In genomic region chr6:43180058-43180457, GRCh38 we compare ENCODE assay signal across 21 cellular contexts. TPM values are rescaled to one million over a fixed set of nuclear protein-coding genes. Genes with fewer than 3 reads are reported as not detected.
DNase-seq lines count a peak whose midpoint lies in the region; ATAC-seq, FAIRE-seq and TF ChIP-seq lines count a peak whose summit lies in the region.
"Had no signal": no experiment of that assay in that cellular context is flagged by ENCODE, and none has a peak within 500 bp of the region (broad histone marks: within the 10 kb centered on the region; RNA-seq: fewer than 3 reads in every experiment).

No MANE protein-coding gene starts in this region.

- H3K27me3 Mint-ChIP-seq in activated CD8-positive, alpha-beta T cell treated with anti-CD3 and anti-CD28 coated beads, Interleukin-2, amount 10 ng/mL, durations not matched to agents 7 days and 5 days (ENCODE audit: low read depth) = no peaks in the 10 kb centered on the region
- no peaks in the 10 kb centered on the region for H3K27me3 Mint-ChIP-seq in CD4-positive, alpha-beta memory T cell

- H3K4me3 ChIP-seq in AG04450 (ENCODE audit: low read depth, low read length) (no peak overlapping the region), mesendoderm (ENCODE audit: low read length) (no peak overlapping the region)
- H3K4me3 ChIP-seq in CD4-positive, alpha-beta memory T cell (ENCODE audit: low read length in 2 of 2) = no peak overlapping the region
- H3K4me3 ChIP-seq: BLaER1 treated with 17β-estradiol and CSF1 and Interleukin-3, amounts not matched to agents 10 nM and 100 nM; HAP-1; Peyer's patch; SJCRH30 had no signal

- H3K27me3 ChIP-seq in AG04450 (ENCODE audit: control insufficient read depth, insufficient read depth, low read length) (no peaks in the 10 kb centered on the region), mesendoderm (ENCODE audit: insufficient read depth, low read length, poor library complexity) (no peaks in the 10 kb centered on the region)
- H3K27me3 ChIP-seq in CD4-positive, alpha-beta memory T cell (ENCODE audit: insufficient read depth, low read length) = no peaks in the 10 kb centered on the region
- H3K27me3 ChIP-seq: BLaER1 treated with 17β-estradiol and CSF1 and Interleukin-3, amounts not matched to agents 10 nM and 100 nM; Peyer's patch; SJCRH30 had no signal

- no peak overlapping the region for H4K5ac ChIP-seq in mesendoderm (ENCODE audit: low read length)

- no CpG with 5 or more reads among the region's 7 CpGs for WGBS in mesendoderm (ENCODE audit: extremely low coverage, insufficient coverage, low lambda C conversion rate)

- peak; percentile 12; the same call in 1 of the 2 replicates for TF ChIP-seq POLR2A in GM12892 (IDR thresholded peaks at IDR 0.05; ENCODE audit: low read depth, low read length)

- H3K4ac ChIP-seq in mesendoderm (ENCODE audit: low read depth, low read length) = no peak overlapping the region

- no peak for FAIRE-seq in GM12892 (lab: Jason Lieb, UNC)
- FAIRE-seq: D721Med, HTR-8/SVneo had no signal

- H3K4me2 ChIP-seq in mesendoderm (ENCODE audit: low read length) = no peak overlapping the region

- no peak overlapping the region for H2BK120ac ChIP-seq in mesendoderm (ENCODE audit: low read depth, low read length)

- H3K27ac Mint-ChIP-seq in activated CD8-positive, alpha-beta T cell treated with anti-CD3 and anti-CD28 coated beads, Interleukin-2, amount 10 ng/mL, durations not matched to agents 7 days and 5 days = peak overlapping the region; percentile 31
- H3K27ac Mint-ChIP-seq in CD4-positive, alpha-beta memory T cell = peak overlapping the region in 1 of 7 donors; percentile 59

- no peak overlapping the region for H2BK5ac ChIP-seq in mesendoderm (ENCODE audit: low read length)

- H4K8ac ChIP-seq in mesendoderm (ENCODE audit: low read depth, low read length) = no peak overlapping the region

- H3K79me1 ChIP-seq in mesendoderm (ENCODE audit: low read length) = peaks cover 13% of the 10 kb centered on the region

- H2BK15ac ChIP-seq in mesendoderm (replicated peaks; ENCODE audit: low read depth) = no peak overlapping the region

- H3K9ac ChIP-seq in mesendoderm (ENCODE audit: low read length) = no peak overlapping the region

- no peak overlapping the region for H3K4me3 Mint-ChIP-seq in activated CD8-positive, alpha-beta T cell treated with anti-CD3 and anti-CD28 coated beads, Interleukin-2, amount 10 ng/mL, durations not matched to agents 7 days and 5 days
- no peak overlapping the region for H3K4me3 Mint-ChIP-seq in CD4-positive, alpha-beta memory T cell

- no peak overlapping the region for H3K18ac ChIP-seq in mesendoderm (ENCODE audit: low read length)

- no peak overlapping the region for H3K23ac ChIP-seq in mesendoderm (ENCODE audit: low read length)

- intact Hi-C loops in CD4-positive, alpha-beta memory T cell (cut with micrococcal nuclease) = no loop called here

- peaks cover 49% of the 10 kb centered on the region for H3K36me3 Mint-ChIP-seq in activated CD8-positive, alpha-beta T cell treated with anti-CD3 and anti-CD28 coated beads, Interleukin-2, amount 10 ng/mL, durations not matched to agents 7 days and 5 days (ENCODE audit: low read depth)
- H3K36me3 Mint-ChIP-seq in CD4-positive, alpha-beta memory T cell = peaks cover 18 to 44% of the 10 kb centered on the region in 2 donors

- CTCF ChIA-PET in AG04450 (lab: Charles Lee) = interaction anchor here (0.6 to 1.2 kb wide), 2 partner anchors 49 to 292 kb away, joined by 3 to 4 read pairs; partner anchors contain the start of gene DNPH1
- CTCF ChIA-PET in activated CD8-positive, alpha-beta T cell treated with anti-CD3 and anti-CD28 coated beads, Interleukin-2, amount 10 ng/mL, durations not matched to agents 7 days and 5 days (lab: Charles Lee) = interaction anchor here (1.6 kb wide), 1 partner anchor 49 kb away, joined by 7 read pairs; the partner anchor contains the start of gene DNPH1
- CTCF ChIA-PET in CD4-positive, alpha-beta memory T cell (lab: Charles Lee; ENCODE audit: partially characterized antibody) = interaction anchor here (0.6 to 1.2 kb wide), 2 partner anchors 33 to 251 kb away, joined by 3 read pairs; partner anchors contain the start of gene CNPY3

- H3K4me1 ChIP-seq in mesendoderm (ENCODE audit: control insufficient read depth, low read depth, low read length) = peaks cover 2% of the 10 kb centered on the region
- H3K4me1 ChIP-seq in CD4-positive, alpha-beta memory T cell (ENCODE audit: insufficient read depth, low read length) = peaks cover 51% of the 10 kb centered on the region

- DNase-seq in AG04450 (ENCODE audit: low read depth, low spot score) = no peak
- DNase-seq in GM12892 (ENCODE audit: insufficient read length) = no peak
- DNase-seq in activated CD8-positive, alpha-beta T cell treated with anti-CD3 and anti-CD28 coated beads, Interleukin-2, amount 10 ng/mL, durations not matched to agents 7 days and 5 days = no peak
- no peak for DNase-seq in mesendoderm
- DNase-seq in amniotic stem cell (lab: John Stamatoyannopoulos, UW) = no peak
- DNase-seq in CD4-positive, alpha-beta memory T cell = no peak
- DNase-seq: ACHN, GDM1, IMR-90, MV-4-11, NCI-H1105 treated with DMSO at 0.1 percent for 48 hours, NCI-H2029 treated with DMSO at 0.1 percent for 48 hours, NCI-H2171 treated with DMSO at 0.1 percent for 48 hours, NCI-H524 treated with DMSO at 0.1 percent for 48 hours, Peyer's patch, SJCRH30 had no signal

- no peak for TF ChIP-seq CTCF in AG04450 (IDR thresholded peaks at IDR 0.05; ENCODE audit: low read depth, low read length)

- H3K36me3 ChIP-seq in mesendoderm (ENCODE audit: control insufficient read depth, insufficient read depth, low read length) = peaks cover 15% of the 10 kb centered on the region
- H3K36me3 ChIP-seq in CD4-positive, alpha-beta memory T cell (ENCODE audit: insufficient read depth, low read length) = peaks cover 37% of the 10 kb centered on the region

- H3K4me1 Mint-ChIP-seq in activated CD8-positive, alpha-beta T cell treated with anti-CD3 and anti-CD28 coated beads, Interleukin-2, amount 10 ng/mL, durations not matched to agents 7 days and 5 days (ENCODE audit: low read depth) = peaks cover 53% of the 10 kb centered on the region
- peaks cover 30 to 54% (median 42%) of the 10 kb centered on the region in 4 donors for H3K4me1 Mint-ChIP-seq in CD4-positive, alpha-beta memory T cell

- H3K27ac ChIP-seq in AG04450 (ENCODE audit: low read depth, low read length) = peak overlapping the region; percentile 31
- no peak overlapping the region for H3K27ac ChIP-seq in mesendoderm (ENCODE audit: low read depth, low read length)
- no peak overlapping the region for H3K27ac ChIP-seq in CD4-positive, alpha-beta memory T cell (ENCODE audit: low read depth, low read length)
- H3K27ac ChIP-seq: Peyer's patch, SJCRH30 had no signal

- H3K9me3 Mint-ChIP-seq in activated CD8-positive, alpha-beta T cell treated with anti-CD3 and anti-CD28 coated beads, Interleukin-2, amount 10 ng/mL, durations not matched to agents 7 days and 5 days (ENCODE audit: insufficient read depth) = no peaks in the 10 kb centered on the region
- no peaks in the 10 kb centered on the region for H3K9me3 Mint-ChIP-seq in CD4-positive, alpha-beta memory T cell

- H3K9me3 ChIP-seq in AG04450 (ENCODE audit: control insufficient read depth, insufficient read depth, low read length) = no peaks in the 10 kb centered on the region
- no peaks in the 10 kb centered on the region for H3K9me3 ChIP-seq in CD4-positive, alpha-beta memory T cell (ENCODE audit: control insufficient read depth in 1 of 2, low read length in 2 of 2)
- H3K9me3 ChIP-seq: BLaER1 treated with 17β-estradiol and CSF1 and Interleukin-3, amounts not matched to agents 10 nM and 100 nM; HAP-1; Peyer's patch; SJCRH30 had no signal

- POLR2A ChIA-PET in AG04450 (lab: Yijun Ruan, JAX) = interaction anchor here (1.1 kb wide), 1 partner anchor 8 kb away, joined by 3 read pairs; no protein-coding TSS in a partner anchor
- POLR2A ChIA-PET in activated CD8-positive, alpha-beta T cell treated with anti-CD3 and anti-CD28 coated beads, Interleukin-2, amount 10 ng/mL, durations not matched to agents 7 days and 5 days (lab: Charles Lee) = no interaction called here
- POLR2A ChIA-PET in CD4-positive, alpha-beta memory T cell (lab: Charles Lee; ENCODE audit: partially characterized antibody) = interaction anchor here (1.1 to 3.9 kb wide), 3 partner anchors 9 to 166 kb away, joined by 3 to 46 read pairs (median 3); partner anchors contain the start of genes KLHDC3 and SRF

- peak overlapping the region; percentile 5 for H3K56ac ChIP-seq in mesendoderm (ENCODE audit: low read length)

- peaks cover 4% of the 10 kb centered on the region for H3K79me2 ChIP-seq in mesendoderm (ENCODE audit: control insufficient read depth, insufficient read depth, low read length)

- H2AK5ac ChIP-seq in mesendoderm (ENCODE audit: low read length) = no peak overlapping the region

- ATAC-seq in activated CD8-positive, alpha-beta T cell treated with anti-CD3 and anti-CD28 coated beads, Interleukin-2, amount 10 ng/mL, durations not matched to agents 7 days and 5 days = no peak
- no peak for ATAC-seq in HG02884 (IDR thresholded peaks at IDR 0.05; ENCODE audit: unreplicated experiment)

RNA-seq across cellular contexts. Expression of gene CUL9, which starts 1.9 kb away (rescaled TPM):
- polyA plus RNA-seq in AG04450 (2011; rRNA removed) = 11.5 and 11.8 TPM in 2 replicates
- polyA minus RNA-seq in AG04450 (2011; rRNA and poly(A)+ RNA removed) = 15.5 and 22.3 TPM in 2 replicates
- 29.6 TPM for polyA plus RNA-seq in GM12892 (2012; ENCODE audit: missing spikeins)
- total RNA-seq in activated CD8-positive, alpha-beta T cell treated with anti-CD3 and anti-CD28 coated beads, Interleukin-2, amount 10 ng/mL, durations not matched to agents 7 days and 5 days = 10 to 100 TPM; 50.0 to 51.2 TPM
- polyA plus RNA-seq in mesendoderm (2013, experiment 1 of 2) = 2.1 TPM
- 1.3 TPM for polyA plus RNA-seq in mesendoderm (2013, experiment 2 of 2)
- 10 to 100 TPM; 93.8 to 95.2 TPM for total RNA-seq in CD4-positive, alpha-beta memory T cell
- 10 to 100 TPM in 1 of 2 donors, 1 to 10 TPM in 1; 8.3 to 16.0 TPM for polyA plus RNA-seq in CD4-positive, alpha-beta memory T cell

RNA-seq across cellular contexts. Expression of gene SRF, which starts 9.0 kb away (rescaled TPM):
- 36.8 and 48.5 TPM in 2 replicates for polyA plus RNA-seq in AG04450 (2011; rRNA removed)
- polyA minus RNA-seq in AG04450 (2011; rRNA and poly(A)+ RNA removed) = 41.4 and 58.1 TPM in 2 replicates
- 19.6 TPM for polyA plus RNA-seq in GM12892 (2012; ENCODE audit: missing spikeins)
- total RNA-seq in activated CD8-positive, alpha-beta T cell treated with anti-CD3 and anti-CD28 coated beads, Interleukin-2, amount 10 ng/mL, durations not matched to agents 7 days and 5 days = 10 to 100 TPM; 41.4 to 43.8 TPM
- polyA plus RNA-seq in mesendoderm (2013, experiment 1 of 2) = 73.6 TPM
- 75.9 TPM for polyA plus RNA-seq in mesendoderm (2013, experiment 2 of 2)
- 10 to 100 TPM; 23.7 to 25.0 TPM for total RNA-seq in CD4-positive, alpha-beta memory T cell
- 1 to 10 TPM; 2.3 to 7.5 TPM for polyA plus RNA-seq in CD4-positive, alpha-beta memory T cell

RNA-seq across cellular contexts. Expression of gene DNPH1, which starts 49.2 kb away (rescaled TPM):
- 36.9 and 42.4 TPM in 2 replicates for polyA plus RNA-seq in AG04450 (2011; rRNA removed)
- polyA minus RNA-seq in AG04450 (2011; rRNA and poly(A)+ RNA removed) = 8.8 and 8.9 TPM in 2 replicates
- polyA plus RNA-seq in GM12892 (2012; ENCODE audit: missing spikeins) = 56.6 TPM
- 10 to 100 TPM; 42.5 to 47.2 TPM for total RNA-seq in activated CD8-positive, alpha-beta T cell treated with anti-CD3 and anti-CD28 coated beads, Interleukin-2, amount 10 ng/mL, durations not matched to agents 7 days and 5 days
- polyA plus RNA-seq in mesendoderm (2013, experiment 1 of 2) = 36.2 TPM
- 35.8 TPM for polyA plus RNA-seq in mesendoderm (2013, experiment 2 of 2)
- 10 to 100 TPM; 32.8 to 34.8 TPM for total RNA-seq in CD4-positive, alpha-beta memory T cell
- 100 to 1,000 TPM in 1 of 2 donors, 10 to 100 TPM in 1; 93.5 to 159 TPM for polyA plus RNA-seq in CD4-positive, alpha-beta memory T cell
